In genomic region chr3:140216249-140216648, GRCh38 we compare ENCODE assay signal across 8 cellular contexts.
A peak's percentile ranks its signal among the peaks of the same experiment; 100 is the strongest.
DNase-seq lines count a peak whose midpoint lies in the region; TF ChIP-seq lines count a peak whose summit lies in the region.

No MANE protein-coding gene starts in this region.

- H3K4me3 ChIP-seq in AG10803 (ENCODE audit: low read length) (no peak overlapping the region), fibroblast of lung (replicated peaks in 1 of 4; ENCODE audit: control extremely low read depth in 1 of 4, insufficient read depth in 1 of 4, low read depth in 3 of 4, low read length in 4 of 4) (no peak overlapping the region), ascending aorta (no peak overlapping the region)

- H3K79me2 ChIP-seq in fibroblast of lung (ENCODE audit: control insufficient read depth, insufficient read depth, low read length): no peaks in the 10 kb centered on the region

- H3K4me1 ChIP-seq in fibroblast of lung (ENCODE audit: control insufficient read depth, extremely low read depth, insufficient read depth, low read length): no peaks in the 10 kb centered on the region
- H3K4me1 ChIP-seq in ascending aorta: no peaks in the 10 kb centered on the region

- H3K27ac ChIP-seq in fibroblast of lung (ENCODE audit: insufficient read depth, low read length): no peak overlapping the region
- H3K27ac ChIP-seq in ascending aorta: no peak overlapping the region

- no peaks in the 10 kb centered on the region for H3K36me3 ChIP-seq in fibroblast of lung (ENCODE audit: control insufficient read depth, insufficient read depth, low read length)
- H3K36me3 ChIP-seq in ascending aorta: no peaks in the 10 kb centered on the region

- TF ChIP-seq CTCF in AG10803 (conservative IDR thresholded peaks at IDR 0.05; ENCODE audit: low read length): peak; percentile 59
- peak; percentile 11 to 14 for TF ChIP-seq CTCF in fibroblast of lung (conservative IDR thresholded peaks at IDR 0.05 in 1 of 2, IDR thresholded peaks at IDR 0.05 in 1 of 2; ENCODE audit: low read depth in 1 of 2, low read length in 2 of 2)
- no peak for TF ChIP-seq CTCF in ascending aorta (IDR thresholded peaks at IDR 0.05)

- H3K4me2 ChIP-seq in fibroblast of lung (ENCODE audit: extremely low read depth, insufficient read depth, low read length): no peak overlapping the region

- H2AFZ ChIP-seq in fibroblast of lung (ENCODE audit: low read length): no peak overlapping the region

- H4K20me1 ChIP-seq in fibroblast of lung (ENCODE audit: control insufficient read depth, extremely low read depth, insufficient read depth, low read length): no peaks in the 10 kb centered on the region

- H3K9ac ChIP-seq in fibroblast of lung (ENCODE audit: insufficient read depth, low read length): no peak overlapping the region

- peak; percentile 2 for DNase-seq in AG10803 (ENCODE audit: low read depth)
- DNase-seq in GM19238 (ENCODE audit: insufficient read length, low spot score): peak; percentile 32
- DNase-seq in NAMALWA (ENCODE audit: low spot score): peak; percentile 65
- no peak for DNase-seq in fibroblast of lung (ENCODE audit: low read depth in 2 of 2)
- DNase-seq in SW480 (ENCODE audit: low spot score): no peak
- DNase-seq in mesenteric fat pad (ENCODE audit: low spot score): no peak
- DNase-seq in hypothalamus (lab: John Stamatoyannopoulos, UW): no peak
- no peak for DNase-seq in ascending aorta (ENCODE audit: low spot score in 2 of 2)

- intact Hi-C loops in ascending aorta (cut with DNase I): no loop called here

- H3K9me3 ChIP-seq in fibroblast of lung (ENCODE audit: control insufficient read depth, insufficient read depth, low read depth, low read length) (no peaks in the 10 kb centered on the region), ascending aorta (no peaks in the 10 kb centered on the region)

- H3K27me3 ChIP-seq in fibroblast of lung (ENCODE audit: control insufficient read depth, insufficient read depth, low read length): no peaks in the 10 kb centered on the region
- no peaks in the 10 kb centered on the region for H3K27me3 ChIP-seq in ascending aorta

Comparison
In these comparisons a context has a peak if more than half of its experiments do, and no peak if none do; other contexts are left out.
1. DNase-seq: peak in AG10803 (single experiment), GM19238 (single experiment) and NAMALWA (single experiment); none in fibroblast of lung (0 of 2), SW480 (single experiment), mesenteric fat pad (single experiment), hypothalamus (0 of 51) and ascending aorta (0 of 2).
2. CTCF ChIP-seq: peak in AG10803 (single experiment) and fibroblast of lung (2 of 2); none in ascending aorta (0 of 3).